Comparison of ENCODE assay signal across 1 cellular context in genomic region chrX:2691543-2692220, GRCh38.
A peak's percentile ranks its signal among the peaks of the same experiment; 100 is the strongest.
TF ChIP-seq lines count a peak whose summit lies in the region.

No MANE protein-coding gene starts in this region.

TF ChIP-seq in HEK293, 187 proteins besides CTCF, POLR2A, EP300 and RAD21 (continued from another document):
- no peak for TF ChIP-seq ZNF148 (tag by site-specific recombination; IDR thresholded peaks at IDR 0.05; ENCODE audit: borderline replicate concordance)
- no peak for TF ChIP-seq ZNF610 (tag by site-specific recombination; IDR thresholded peaks at IDR 0.05; ENCODE audit: borderline replicate concordance)
- TF ChIP-seq, protein P1, sequence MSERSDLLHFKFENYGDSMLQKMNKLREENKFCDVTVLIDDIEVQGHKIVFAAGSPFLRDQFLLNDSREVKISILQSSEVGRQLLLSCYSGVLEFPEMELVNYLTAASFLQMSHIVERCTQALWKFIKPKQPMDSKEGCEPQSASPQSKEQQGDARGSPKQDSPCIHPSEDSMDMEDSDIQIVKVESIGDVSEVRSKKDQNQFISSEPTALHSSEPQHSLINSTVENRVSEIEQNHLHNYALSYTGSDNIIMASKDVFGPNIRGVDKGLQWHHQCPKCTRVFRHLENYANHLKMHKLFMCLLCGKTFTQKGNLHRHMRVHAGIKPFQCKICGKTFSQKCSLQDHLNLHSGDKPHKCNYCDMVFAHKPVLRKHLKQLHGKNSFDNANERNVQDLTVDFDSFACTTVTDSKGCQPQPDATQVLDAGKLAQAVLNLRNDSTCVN (tag by site-specific recombination; optimal IDR thresholded peaks at IDR 0.05): peak; percentile 58
- TF ChIP-seq ZBTB8A (tag by site-specific recombination; IDR thresholded peaks at IDR 0.05): peak; percentile 28
- no peak for TF ChIP-seq ZNF350 (tag by site-specific recombination; IDR thresholded peaks at IDR 0.05)
- 0 out of 2 replicates have a peak, but pooled peaks have one; percentile 6 for TF ChIP-seq ZIC2 (tag by site-specific recombination; IDR thresholded peaks at IDR 0.05)
- TF ChIP-seq ZNF211 (tag by site-specific recombination; IDR thresholded peaks at IDR 0.05; ENCODE audit: low read depth): no peak
- TF ChIP-seq ZBTB20 (tag by site-specific recombination; IDR thresholded peaks at IDR 0.05): 0 out of 2 replicates have a peak, but pooled peaks have one; percentile 9
- TF ChIP-seq ZNF114 (tag by site-specific recombination; IDR thresholded peaks at IDR 0.05): no peak
- no peak for TF ChIP-seq ZNF10 (tag by site-specific recombination; IDR thresholded peaks at IDR 0.05)
- TF ChIP-seq ZNF341 (tag by site-specific recombination; IDR thresholded peaks at IDR 0.05; ENCODE audit: low read depth): peak; percentile 9; the same call in 1 of the 2 replicates
- no peak for TF ChIP-seq ZFP41 (tag by site-specific recombination; IDR thresholded peaks at IDR 0.05; ENCODE audit: borderline replicate concordance)
- TF ChIP-seq GLIS2 (tag by site-specific recombination; IDR thresholded peaks at IDR 0.05): 0 out of 2 replicates have a peak, but pooled peaks have one; percentile 6
- TF ChIP-seq ZXDB (tag by site-specific recombination; IDR thresholded peaks at IDR 0.05): 0 out of 2 replicates have a peak, but pooled peaks have one; percentile 10
